ENCODE assay signal across 2 cellular contexts in the genomic region with DNA sequence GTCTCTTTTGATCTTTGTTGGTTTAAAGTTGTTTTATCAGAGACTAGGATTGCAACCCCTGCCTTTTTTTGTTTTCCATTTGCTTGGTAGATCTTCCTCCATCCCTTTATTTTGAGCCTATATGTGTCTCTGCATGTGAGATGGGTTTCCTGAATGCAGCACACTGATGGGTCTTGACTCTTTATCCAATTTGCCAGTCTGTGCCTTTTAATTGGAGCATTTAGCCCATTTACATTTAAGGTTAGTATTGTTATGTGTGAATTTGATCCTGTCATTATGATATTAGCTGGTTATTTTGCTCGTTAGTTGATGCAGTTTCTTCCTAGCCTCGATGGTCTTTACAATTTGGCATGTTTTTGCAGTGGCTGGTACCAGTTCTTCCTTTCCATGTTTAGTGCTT. TPM values are rescaled to one million over a fixed set of nuclear protein-coding genes. Genes with fewer than 3 reads are reported as not detected.
"Had no signal": no experiment of that assay in that cellular context is flagged by ENCODE, and none has a peak within 500 bp of the region (broad histone marks: within the 10 kb centered on the region; RNA-seq: fewer than 3 reads in every experiment).

No MANE protein-coding gene starts in this region.

RNA-seq across cellular contexts. Expression of a gene that starts 23.6 kb away (rescaled TPM):
- total RNA-seq: M059J, NCI-H460 had no signal
